ENCODE assay signal across 26 cellular contexts in the genomic region with DNA sequence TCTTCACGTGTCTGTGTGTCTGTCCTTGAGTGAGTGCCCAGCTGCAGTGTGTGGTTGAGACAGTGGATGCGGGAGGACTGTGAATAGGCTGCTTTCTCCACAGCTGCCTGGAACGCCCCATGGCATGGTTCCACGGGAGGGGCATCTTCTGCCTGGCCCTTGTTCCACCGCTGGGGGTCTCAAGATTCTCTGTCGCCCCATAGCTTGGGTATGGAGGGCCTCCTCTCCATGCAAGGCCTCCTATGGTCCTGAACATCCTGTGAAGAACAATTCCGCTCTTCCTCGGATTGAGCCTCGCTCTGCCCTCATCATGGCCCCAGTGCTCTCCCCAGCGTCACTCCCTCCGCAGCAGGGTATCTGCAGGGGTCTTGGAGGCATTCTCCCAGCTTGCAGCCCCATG. TPM values are rescaled to one million over a fixed set of nuclear protein-coding genes. Genes with fewer than 3 reads are reported as not detected.
"Had no signal": no experiment of that assay in that cellular context is flagged by ENCODE, and none has a peak within 500 bp of the region (broad histone marks: within the 10 kb centered on the region; RNA-seq: fewer than 3 reads in every experiment).

No MANE protein-coding gene starts in this region.

- ATAC-seq: activated CD8-positive, alpha-beta T cell treated with anti-CD3 and anti-CD28 coated beads, Interleukin-2, amount 10 ng/mL, durations not matched to agents 7 days and 5 days; gastroesophageal sphincter; heart left ventricle; left cardiac atrium; naive thymus-derived CD4-positive, alpha-beta T cell; stimulated activated memory B cell treated with anti-CD40 and anti-IgM and Interleukin-4, amounts not matched to agents 10 μg/mL and 1 μg/mL and 100 μg/mL, for 72 hours; T-cell had no signal

- H3K9me3 ChIP-seq: prostate gland, suprapubic skin, uterus had no signal

- DNase-seq: activated CD4-positive, alpha-beta T cell treated with anti-CD3 and anti-CD28 coated beads for 1 hour; activated CD4-positive, alpha-beta T cell treated with anti-CD3 and anti-CD28 coated beads, Interleukin-2, amount 50 U/mL, for 1 hour; activated CD8-positive, alpha-beta T cell treated with anti-CD3 and anti-CD28 coated beads, Interleukin-2, amount 10 ng/mL, durations not matched to agents 7 days and 5 days; activated naive CD8-positive, alpha-beta T cell treated with anti-CD3 and anti-CD28 coated beads for 36 hours; activated T-cell treated with anti-CD3 and anti-CD28 coated beads, Interleukin-2, amount 50 U/mL, for 1 hour; esophagus squamous epithelium; left cardiac atrium; naive thymus-derived CD4-positive, alpha-beta T cell; stimulated activated CD4-positive, alpha-beta T cell treated with anti-CD3 and anti-CD28 coated beads, Interleukin-2, amount 100 ng/mL, for 24 hours; stomach; T-cell; uterus; WERI-Rb-1 had no signal

- H3K9me3 Mint-ChIP-seq: activated naive CD8-positive, alpha-beta T cell treated with anti-CD3 and anti-CD28 coated beads for 36 hours; T-helper 2 cell treated with Interferon-gamma antibody and Interleukin-4, amounts not matched to agents 5 μg/mL and 100 μg/mL, for 36 hours had no signal

- H3K4me3 Mint-ChIP-seq: activated CD8-positive, alpha-beta T cell treated with anti-CD3 and anti-CD28 coated beads, Interleukin-2, amount 10 ng/mL, durations not matched to agents 7 days and 5 days; activated naive CD8-positive, alpha-beta T cell treated with anti-CD3 and anti-CD28 coated beads for 36 hours; naive thymus-derived CD4-positive, alpha-beta T cell; neural progenitor cell; stimulated activated memory B cell treated with anti-CD40 and anti-IgM and Interleukin-4, amounts not matched to agents 10 μg/mL and 1 μg/mL and 100 μg/mL, for 72 hours; T-cell; T-helper 2 cell treated with Interferon-gamma antibody and Interleukin-4, amounts not matched to agents 5 μg/mL and 100 μg/mL, for 36 hours had no signal

- H3K27ac Mint-ChIP-seq: activated CD8-positive, alpha-beta T cell treated with anti-CD3 and anti-CD28 coated beads, Interleukin-2, amount 10 ng/mL, durations not matched to agents 7 days and 5 days; activated naive CD8-positive, alpha-beta T cell treated with anti-CD3 and anti-CD28 coated beads for 36 hours; naive thymus-derived CD4-positive, alpha-beta T cell; neural progenitor cell; stimulated activated memory B cell treated with anti-CD40 and anti-IgM and Interleukin-4, amounts not matched to agents 10 μg/mL and 1 μg/mL and 100 μg/mL, for 72 hours; T-cell; T-helper 2 cell treated with Interferon-gamma antibody and Interleukin-4, amounts not matched to agents 5 μg/mL and 100 μg/mL, for 36 hours had no signal

- H3K9ac ChIP-seq: neural progenitor cell had no signal

- H3K36me3 ChIP-seq: breast epithelium, esophagus squamous epithelium, gastroesophageal sphincter, heart left ventricle, neural progenitor cell, prostate gland, stomach, suprapubic skin, tibial nerve, uterus, WERI-Rb-1 had no signal

- H3K36me3 Mint-ChIP-seq: activated naive CD8-positive, alpha-beta T cell treated with anti-CD3 and anti-CD28 coated beads for 36 hours; neural progenitor cell; stimulated activated memory B cell treated with anti-CD40 and anti-IgM and Interleukin-4, amounts not matched to agents 10 μg/mL and 1 μg/mL and 100 μg/mL, for 72 hours; T-cell had no signal

- H3K4me1 ChIP-seq: breast epithelium, prostate gland had no signal

- H3K27ac ChIP-seq: breast epithelium, coronary artery, esophagus squamous epithelium, gastroesophageal sphincter, neural progenitor cell, prostate gland, suprapubic skin, WERI-Rb-1 had no signal

- FAIRE-seq: islet of Langerhans, TTC549 had no signal

- H3K4me1 Mint-ChIP-seq: activated naive CD8-positive, alpha-beta T cell treated with anti-CD3 and anti-CD28 coated beads for 36 hours; stimulated activated memory B cell treated with anti-CD40 and anti-IgM and Interleukin-4, amounts not matched to agents 10 μg/mL and 1 μg/mL and 100 μg/mL, for 72 hours; T-cell had no signal

- H3K27me3 ChIP-seq: breast epithelium, esophagus squamous epithelium, gastroesophageal sphincter, heart left ventricle, neural progenitor cell, stomach, suprapubic skin, tibial nerve, uterus had no signal

- H2AFZ ChIP-seq: neural progenitor cell had no signal

- H3K4me3 ChIP-seq: breast epithelium, coronary artery, esophagus squamous epithelium, heart left ventricle, lung, neural progenitor cell, prostate gland, stomach, suprapubic skin, tibial nerve, uterus had no signal

- H3K4me2 ChIP-seq: neural progenitor cell had no signal

- H3K27me3 Mint-ChIP-seq: activated naive CD8-positive, alpha-beta T cell treated with anti-CD3 and anti-CD28 coated beads for 36 hours had no signal

RNA-seq across cellular contexts. Expression of gene COL5A1, which starts 36.1 kb away (rescaled TPM):
- polyA plus RNA-seq: naive thymus-derived CD4-positive, alpha-beta T cell had no signal
